ENCODE assay signal across 9 cellular contexts in genomic region chr7:130721486-130722277, GRCh38. TPM values are rescaled to one million over a fixed set of nuclear protein-coding genes. Genes with fewer than 3 reads are reported as not detected.
DNase-seq lines count a peak whose midpoint lies in the region; ATAC-seq, FAIRE-seq and TF ChIP-seq lines count a peak whose summit lies in the region.
"Had no signal": no experiment of that assay in that cellular context is flagged by ENCODE, and none has a peak within 500 bp of the region (broad histone marks: within the 10 kb centered on the region; RNA-seq: fewer than 3 reads in every experiment).

No MANE protein-coding gene starts in this region.

- no peaks in the 10 kb centered on the region for H3K79me2 ChIP-seq in SK-N-SH (ENCODE audit: insufficient read depth)

- no peak overlapping the region for H2AFZ ChIP-seq in SK-N-SH (ENCODE audit: low read depth)

- no peaks in the 10 kb centered on the region for H3K9me2 ChIP-seq in SK-N-SH

- peak; percentile 99 for TF ChIP-seq RAD21 in SK-N-SH (IDR thresholded peaks at IDR 0.05; ENCODE audit: low read length)

- H3K4me2 ChIP-seq in SK-N-SH: no peak overlapping the region

- TF ChIP-seq EP300 in SK-N-SH (IDR thresholded peaks at IDR 0.05; ENCODE audit: borderline replicate concordance in 1 of 2, low read depth in 1 of 2, low read length in 1 of 2): no peak

- FAIRE-seq in HTR-8/SVneo (lab: Jason Lieb, UNC): peak; percentile 4

- DNase-seq in DMS114 treated with DMSO at 0.1 percent for 48 hours (lab: John Stamatoyannopoulos, UW; ENCODE audit: unreplicated experiment) (peak; percentile 19), HTR-8/SVneo (ENCODE audit: insufficient read length, low spot score) (peak; percentile 48), SK-N-SH (peak; percentile 80), epithelial cell of proximal tubule (ENCODE audit: low read depth) (no peak), mucosa of descending colon (peak in 2 of 3 donors; percentile 60 to 74)

- no peaks in the 10 kb centered on the region for H3K36me3 ChIP-seq in SK-N-SH (replicated peaks in 1 of 2; ENCODE audit: control insufficient read depth in 1 of 2, insufficient read depth in 2 of 2, low read length in 1 of 2)
- no peaks in the 10 kb centered on the region for H3K36me3 ChIP-seq in mucosa of descending colon (ENCODE audit: low read depth)

- H3K9me3 ChIP-seq in SK-N-SH (no peaks in the 10 kb centered on the region), mucosa of descending colon (no peaks in the 10 kb centered on the region)

- TF ChIP-seq CTCF in SK-N-SH (IDR thresholded peaks at IDR 0.05) (peak; percentile 84), epithelial cell of proximal tubule (conservative IDR thresholded peaks at IDR 0.05; ENCODE audit: low read depth, low read length) (peak; percentile 94), mucosa of descending colon (IDR thresholded peaks at IDR 0.05) (no peak)

- no peak overlapping the region for H3K27ac ChIP-seq in SK-N-SH (ENCODE audit: low read depth in 2 of 2, low read length in 1 of 2)
- H3K27ac ChIP-seq: skin epidermis had no signal

- H3K4me3 ChIP-seq in SK-N-SH (ENCODE audit: low read depth in 2 of 2, low read length in 1 of 2): no peak overlapping the region
- no peak overlapping the region for H3K4me3 ChIP-seq in epithelial cell of proximal tubule (ENCODE audit: low read depth, low read length)
- no peak overlapping the region for H3K4me3 ChIP-seq in mucosa of descending colon
- H3K4me3 ChIP-seq: skin epidermis had no signal

- no peak overlapping the region for H3K9ac ChIP-seq in SK-N-SH

- POLR2A ChIA-PET in SK-N-SH (lab: Yijun Ruan, JAX): no interaction called here

- no peaks in the 10 kb centered on the region; a peak in 1 of 4 replicates for H3K4me1 ChIP-seq in SK-N-SH (ENCODE audit: control insufficient read depth in 1 of 2, insufficient read depth in 2 of 2, low read depth in 1 of 2, low read length in 1 of 2)
- no peaks in the 10 kb centered on the region for H3K4me1 ChIP-seq in mucosa of descending colon (ENCODE audit: low read depth)

- no peaks in the 10 kb centered on the region for H4K20me1 ChIP-seq in SK-N-SH (ENCODE audit: insufficient read depth)

- ATAC-seq in mucosa of descending colon (peak; percentile 63), HG02981 (IDR thresholded peaks at IDR 0.05; ENCODE audit: unreplicated experiment) (no peak), HG03097 (IDR thresholded peaks at IDR 0.05; ENCODE audit: low FRiP score, unreplicated experiment) (no peak), GM19452 (IDR thresholded peaks at IDR 0.05; ENCODE audit: unreplicated experiment) (no peak)

- intact Hi-C loops in mucosa of descending colon (cut with DNase I, micrococcal nuclease): no loop called here

- CTCF ChIA-PET in SK-N-SH (lab: Yijun Ruan, JAX): interaction anchor here (0.5 to 2.3 kb wide), 43 partner anchors 9 to 1098 kb away, joined by 3 to 37 read pairs (median 3); partner anchors contain the start of gene KLHDC10

- no peaks in the 10 kb centered on the region for H3F3A ChIP-seq in SK-N-SH (replicated peaks; ENCODE audit: insufficient read depth)

- peaks cover 27% of the 10 kb centered on the region; the same call in 1 of the 2 replicates for H3K27me3 ChIP-seq in SK-N-SH (ENCODE audit: insufficient read depth)

- 29% methylated on average over 5 of the region's 5 CpGs for WGBS in SK-N-SH (ENCODE audit: low lambda C conversion rate)

TF ChIP-seq in SK-N-SH, 30 proteins besides CTCF, POLR2A, EP300 and RAD21 (continues in another document):
- no peak for TF ChIP-seq FOSL2 (IDR thresholded peaks at IDR 0.05; ENCODE audit: borderline replicate concordance, low read depth)
- no peak for TF ChIP-seq ELF1 (IDR thresholded peaks at IDR 0.05)
- TF ChIP-seq SMC3 (IDR thresholded peaks at IDR 0.05; ENCODE audit: low read depth, low read length): peak; percentile 94
- no peak for TF ChIP-seq REST (IDR thresholded peaks at IDR 0.05; ENCODE audit: low read depth, low read length)
- no peak for TF ChIP-seq RXRA (IDR thresholded peaks at IDR 0.05; ENCODE audit: borderline replicate concordance, low read depth)
- no peak for TF ChIP-seq TCF12 (IDR thresholded peaks at IDR 0.05)
- TF ChIP-seq RCOR1 (IDR thresholded peaks at IDR 0.05; ENCODE audit: low read length): 0 out of 2 replicates have a peak, but pooled peaks have one; percentile 18
- TF ChIP-seq FOXJ3 (CRISPR knock-in tag; IDR thresholded peaks at IDR 0.05): no peak
- TF ChIP-seq TEAD4 (IDR thresholded peaks at IDR 0.05; ENCODE audit: borderline replicate concordance, insufficient read depth): no peak
- TF ChIP-seq NFIC (IDR thresholded peaks at IDR 0.05; ENCODE audit: borderline replicate concordance): no peak
- no peak for TF ChIP-seq MEF2A (IDR thresholded peaks at IDR 0.05; ENCODE audit: borderline replicate concordance, low read depth)
- no peak for TF ChIP-seq GABPA (IDR thresholded peaks at IDR 0.05; ENCODE audit: low read depth)
- no peak for TF ChIP-seq IRF3 (IDR thresholded peaks at IDR 0.05; ENCODE audit: low read depth, low read length)
- TF ChIP-seq YY1 (IDR thresholded peaks at IDR 0.05; ENCODE audit: low read depth): no peak
- no peak for TF ChIP-seq POLR2AphosphoS5 (IDR thresholded peaks at IDR 0.05; ENCODE audit: low read depth, low read length)
- TF ChIP-seq NRF1 (IDR thresholded peaks at IDR 0.05; ENCODE audit: low read depth, low read length): no peak
- TF ChIP-seq GATA2 (CRISPR knock-in tag; IDR thresholded peaks at IDR 0.05): no peak
- TF ChIP-seq, protein P1, sequence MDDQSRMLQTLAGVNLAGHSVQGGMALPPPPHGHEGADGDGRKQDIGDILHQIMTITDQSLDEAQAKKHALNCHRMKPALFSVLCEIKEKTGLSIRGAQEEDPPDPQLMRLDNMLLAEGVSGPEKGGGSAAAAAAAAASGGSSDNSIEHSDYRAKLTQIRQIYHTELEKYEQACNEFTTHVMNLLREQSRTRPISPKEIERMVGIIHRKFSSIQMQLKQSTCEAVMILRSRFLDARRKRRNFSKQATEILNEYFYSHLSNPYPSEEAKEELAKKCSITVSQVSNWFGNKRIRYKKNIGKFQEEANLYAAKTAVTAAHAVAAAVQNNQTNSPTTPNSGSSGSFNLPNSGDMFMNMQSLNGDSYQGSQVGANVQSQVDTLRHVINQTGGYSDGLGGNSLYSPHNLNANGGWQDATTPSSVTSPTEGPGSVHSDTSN (IDR thresholded peaks at IDR 0.05): no peak

RNA-seq across cellular contexts. Expression of gene KLF14, which starts 12.3 kb away (rescaled TPM):
- polyA plus RNA-seq in SK-N-SH (2012; rRNA removed): 0.02 TPM in 1 of 2 replicates, not detected in the other
- 0.03 TPM in 2 replicates for polyA plus RNA-seq in SK-N-SH (2012; cell fraction: cytosol; rRNA removed)
- 0.02 and 0.05 TPM in 2 replicates for polyA plus RNA-seq in SK-N-SH (2012; cell fraction: nucleus; rRNA removed)
- 0.14 TPM in 1 of 2 replicates, not detected in the other for total RNA-seq in epithelial cell of proximal tubule
- total RNA-seq in mucosa of descending colon: under 1 TPM in 1 of 3 donors, not detected in 2; 0.19 TPM

RNA-seq across cellular contexts. Expression of gene TSGA13, which starts 35.3 kb away (rescaled TPM):
- not detected in 2 replicates for polyA plus RNA-seq in SK-N-SH (2012; rRNA removed)
- not detected in 2 replicates for polyA plus RNA-seq in SK-N-SH (2012; cell fraction: cytosol; rRNA removed)
- polyA plus RNA-seq in SK-N-SH (2012; cell fraction: nucleus; rRNA removed): not detected in 2 replicates
- total RNA-seq in epithelial cell of proximal tubule: not detected in 2 replicates
- not detected for total RNA-seq in mucosa of descending colon

RNA-seq across cellular contexts. Expression of gene COPG2, which starts 53.1 kb away (rescaled TPM):
- 44.3 and 61.4 TPM in 2 replicates for polyA plus RNA-seq in SK-N-SH (2012; rRNA removed)
- 56.5 and 58.5 TPM in 2 replicates for polyA plus RNA-seq in SK-N-SH (2012; cell fraction: cytosol; rRNA removed)
- polyA plus RNA-seq in SK-N-SH (2012; cell fraction: nucleus; rRNA removed): 17.2 and 34.1 TPM in 2 replicates
- total RNA-seq in epithelial cell of proximal tubule (18.5 and 27.8 TPM in 2 replicates), mucosa of descending colon (10 to 100 TPM; 13.8 to 20.2 (median 16.2) TPM)
